Comparison of ENCODE assay signal across 8 cellular contexts in genomic region chr20:1265916-1266166, GRCh38. TPM values are rescaled to one million over a fixed set of nuclear protein-coding genes. Genes with fewer than 3 reads are reported as not detected.
DNase-seq lines count a peak whose midpoint lies in the region; ATAC-seq and TF ChIP-seq lines count a peak whose summit lies in the region.

No MANE protein-coding gene starts in this region.

- CTCF ChIA-PET in activated naive CD4-positive, alpha-beta T cell treated with anti-CD3 and anti-CD28 coated beads for 36 hours (lab: Charles Lee): interaction anchor here (0.8 to 2.4 kb wide), 7 partner anchors 13 to 171 kb away, joined by 3 to 6 read pairs (median 3); no protein-coding TSS in a partner anchor

- peaks cover 11% of the 10 kb centered on the region for H3K4me1 ChIP-seq in body of pancreas
- H3K4me1 ChIP-seq in lower lobe of right lung: peaks cover 21% of the 10 kb centered on the region
- H3K4me1 ChIP-seq in transverse colon: peaks cover 0 to 16% (median 14%) of the 10 kb centered on the region in 4 donors

- DNase-seq in activated naive CD4-positive, alpha-beta T cell treated with anti-CD3 and anti-CD28 coated beads for 36 hours: no peak
- no peak for DNase-seq in activated naive CD4-positive, alpha-beta T cell treated with Interleukin-2 at 50 U/mL for 16 hours
- DNase-seq in body of pancreas (no peak), lower lobe of right lung (no peak), transverse colon (no peak), DMS79 (lab: John Stamatoyannopoulos, UW) (no peak)
- no peak for DNase-seq in stimulated activated CD4-positive, alpha-beta T cell treated with anti-CD3 and anti-CD28 coated beads, Interleukin-4, amount 100 ng/mL, for 1 hour

- no peaks in the 10 kb centered on the region for H3K27me3 Mint-ChIP-seq in activated naive CD4-positive, alpha-beta T cell treated with anti-CD3 and anti-CD28 coated beads for 36 hours (ENCODE audit: low read depth)

- H3K9me3 ChIP-seq in body of pancreas (no peaks in the 10 kb centered on the region), lower lobe of right lung (no peaks in the 10 kb centered on the region), transverse colon (no peaks in the 10 kb centered on the region)

- H3K27me3 ChIP-seq in body of pancreas (no peaks in the 10 kb centered on the region), lower lobe of right lung (ENCODE audit: low read depth) (no peaks in the 10 kb centered on the region), transverse colon (no peaks in the 10 kb centered on the region)

- H3K36me3 Mint-ChIP-seq in activated naive CD4-positive, alpha-beta T cell treated with anti-CD3 and anti-CD28 coated beads for 36 hours (ENCODE audit: low read depth): no peaks in the 10 kb centered on the region

- no peak for TF ChIP-seq EP300 in transverse colon (IDR thresholded peaks at IDR 0.05; ENCODE audit: low read depth)

- TF ChIP-seq CTCF in body of pancreas (IDR thresholded peaks at IDR 0.05) (no peak), lower lobe of right lung (IDR thresholded peaks at IDR 0.05) (no peak), transverse colon (IDR thresholded peaks at IDR 0.05) (no peak)

- in situ Hi-C loops in transverse colon (cut with MboI; ENCODE audit: low pct_ligation_motif_present in 1 of 4, low pct_unique_long_range_greater_than_20kb in 1 of 4, low sequenced_read_pairs in 3 of 4): no loop called here

- H3K9me3 Mint-ChIP-seq in activated naive CD4-positive, alpha-beta T cell treated with anti-CD3 and anti-CD28 coated beads for 36 hours: peaks cover 2% of the 10 kb centered on the region

- peaks cover 47% of the 10 kb centered on the region for H3K4me1 Mint-ChIP-seq in activated naive CD4-positive, alpha-beta T cell treated with anti-CD3 and anti-CD28 coated beads for 36 hours (ENCODE audit: low read depth)

- intact Hi-C loops in activated naive CD4-positive, alpha-beta T cell treated with anti-CD3 and anti-CD28 coated beads for 36 hours (cut with micrococcal nuclease): loop anchor here (1.0 to 5.0 kb wide), 5 partner anchors 25 to 424 kb away; partner anchors contain the start of genes PSMF1 and RAD21L1
- intact Hi-C loops in body of pancreas (cut with DNase I) (no loop called here), lower lobe of right lung (cut with DNase I) (no loop called here), transverse colon (cut with DNase I; ENCODE audit: low total_unique reads) (no loop called here)

- WGBS in body of pancreas, 2 donors: 0 to 7% methylated on average over 6 to 10 of the region's 10 CpGs
- 2% methylated on average over 10 of the region's 10 CpGs; no CpG with 5 or more reads in 1 of the 2 donors for WGBS in transverse colon (ENCODE audit: low coverage in 1 of 2), 2 donors

- H3K27ac ChIP-seq in body of pancreas (peak overlapping the region in 3 of 4 donors; percentile 38 to 54 (median 48)), lower lobe of right lung (peak overlapping the region; percentile 39), transverse colon (peak overlapping the region; percentile 54 to 76 (median 73))

- H3K4me3 Mint-ChIP-seq in activated naive CD4-positive, alpha-beta T cell treated with anti-CD3 and anti-CD28 coated beads for 36 hours: peak overlapping the region; percentile 90

- H3K4me3 ChIP-seq in body of pancreas (peak overlapping the region; percentile 47 to 72), lower lobe of right lung (peak overlapping the region; percentile 83), transverse colon (peak overlapping the region; percentile 52 to 76 (median 72))

- peak overlapping the region; percentile 85 for H3K27ac Mint-ChIP-seq in activated naive CD4-positive, alpha-beta T cell treated with anti-CD3 and anti-CD28 coated beads for 36 hours

- TF ChIP-seq POLR2A in body of pancreas (IDR thresholded peaks at IDR 0.05): no peak
- TF ChIP-seq POLR2A in transverse colon (IDR thresholded peaks at IDR 0.05): no peak

- H3K36me3 ChIP-seq in body of pancreas (replicated peaks in 1 of 2; ENCODE audit: insufficient read depth in 1 of 2, low read depth in 2 of 2) (no peaks in the 10 kb centered on the region), lower lobe of right lung (no peaks in the 10 kb centered on the region), transverse colon (no peaks in the 10 kb centered on the region)

- ATAC-seq in body of pancreas (no peak), lower lobe of right lung (no peak), GM18867 (IDR thresholded peaks at IDR 0.05; ENCODE audit: unreplicated experiment) (no peak)

RNA-seq across cellular contexts. Expression of gene SNPH, which starts 0.3 kb away (rescaled TPM):
- total RNA-seq in activated naive CD4-positive, alpha-beta T cell treated with anti-CD3 and anti-CD28 coated beads for 36 hours: 1 to 10 TPM; 6.7 to 7.3 TPM
- total RNA-seq in body of pancreas (1 to 10 TPM; 3.3 to 3.4 TPM), lower lobe of right lung (3.8 TPM), transverse colon (1 to 10 TPM; 2.2 to 2.6 (median 2.3) TPM)

RNA-seq across cellular contexts. Expression of gene RAD21L1, which starts 40.0 kb away (rescaled TPM):
- not detected for total RNA-seq in activated naive CD4-positive, alpha-beta T cell treated with anti-CD3 and anti-CD28 coated beads for 36 hours
- total RNA-seq in body of pancreas (not detected), lower lobe of right lung (not detected), transverse colon (not detected)
